1 cellular context compared by ENCODE assay signal in the genomic region with DNA sequence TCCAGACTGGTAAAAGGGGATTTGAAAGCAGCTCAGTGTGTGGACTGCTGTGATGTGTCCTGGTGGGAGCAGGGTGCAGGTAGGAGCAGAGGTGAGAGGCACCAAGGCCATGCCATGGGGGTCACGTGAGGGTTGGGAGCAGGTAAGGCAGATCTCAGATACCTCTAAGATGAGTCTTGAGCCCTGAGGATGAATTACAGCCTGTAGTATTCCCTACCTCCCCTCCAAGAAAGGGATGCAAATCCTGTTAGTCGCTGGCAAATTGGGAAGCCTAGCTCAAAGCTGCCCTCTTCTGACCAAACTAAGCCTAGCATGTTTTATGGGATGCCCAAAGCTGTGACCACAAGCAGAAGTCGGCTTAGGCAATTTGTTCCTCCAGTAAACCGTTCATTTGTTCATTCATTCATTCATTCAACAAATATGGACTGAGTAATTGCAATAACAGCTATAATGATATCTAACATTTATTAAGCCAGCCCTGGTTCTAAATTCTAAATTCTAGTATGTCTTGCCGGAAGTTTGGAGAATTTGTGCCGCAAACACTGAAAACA.
TF ChIP-seq lines count a peak whose summit lies in the region.

No MANE protein-coding gene starts in this region.

TF ChIP-seq in HepG2, 621 proteins besides CTCF, POLR2A, EP300 and RAD21 (continues in another document):
- TF ChIP-seq, protein P1, sequence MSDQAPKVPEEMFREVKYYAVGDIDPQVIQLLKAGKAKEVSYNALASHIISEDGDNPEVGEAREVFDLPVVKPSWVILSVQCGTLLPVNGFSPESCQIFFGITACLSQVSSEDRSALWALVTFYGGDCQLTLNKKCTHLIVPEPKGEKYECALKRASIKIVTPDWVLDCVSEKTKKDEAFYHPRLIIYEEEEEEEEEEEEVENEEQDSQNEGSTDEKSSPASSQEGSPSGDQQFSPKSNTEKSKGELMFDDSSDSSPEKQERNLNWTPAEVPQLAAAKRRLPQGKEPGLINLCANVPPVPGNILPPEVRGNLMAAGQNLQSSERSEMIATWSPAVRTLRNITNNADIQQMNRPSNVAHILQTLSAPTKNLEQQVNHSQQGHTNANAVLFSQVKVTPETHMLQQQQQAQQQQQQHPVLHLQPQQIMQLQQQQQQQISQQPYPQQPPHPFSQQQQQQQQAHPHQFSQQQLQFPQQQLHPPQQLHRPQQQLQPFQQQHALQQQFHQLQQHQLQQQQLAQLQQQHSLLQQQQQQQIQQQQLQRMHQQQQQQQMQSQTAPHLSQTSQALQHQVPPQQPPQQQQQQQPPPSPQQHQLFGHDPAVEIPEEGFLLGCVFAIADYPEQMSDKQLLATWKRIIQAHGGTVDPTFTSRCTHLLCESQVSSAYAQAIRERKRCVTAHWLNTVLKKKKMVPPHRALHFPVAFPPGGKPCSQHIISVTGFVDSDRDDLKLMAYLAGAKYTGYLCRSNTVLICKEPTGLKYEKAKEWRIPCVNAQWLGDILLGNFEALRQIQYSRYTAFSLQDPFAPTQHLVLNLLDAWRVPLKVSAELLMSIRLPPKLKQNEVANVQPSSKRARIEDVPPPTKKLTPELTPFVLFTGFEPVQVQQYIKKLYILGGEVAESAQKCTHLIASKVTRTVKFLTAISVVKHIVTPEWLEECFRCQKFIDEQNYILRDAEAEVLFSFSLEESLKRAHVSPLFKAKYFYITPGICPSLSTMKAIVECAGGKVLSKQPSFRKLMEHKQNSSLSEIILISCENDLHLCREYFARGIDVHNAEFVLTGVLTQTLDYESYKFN (CRISPR knock-in tag; conservative IDR thresholded peaks at IDR 0.05), result no peak
- 0 out of 2 replicates have a peak, but pooled peaks have one; percentile 38 for TF ChIP-seq ERF (CRISPR knock-in tag; IDR thresholded peaks at IDR 0.05)
- no peak for TF ChIP-seq TAF15 (IDR thresholded peaks at IDR 0.05; ENCODE audit: low read depth, low read length, poor library complexity, severe bottlenecking)
- 0 out of 2 replicates have a peak, but pooled peaks have one; percentile 18 for TF ChIP-seq ZNF501 (CRISPR knock-in tag; IDR thresholded peaks at IDR 0.05)
- TF ChIP-seq ZNF761 (CRISPR knock-in tag; conservative IDR thresholded peaks at IDR 0.05), result no peak
- no peak for TF ChIP-seq MATR3 (CRISPR knock-in tag; IDR thresholded peaks at IDR 0.05)
- no peak for TF ChIP-seq SMARCE1 (IDR thresholded peaks at IDR 0.05; ENCODE audit: borderline replicate concordance)
- TF ChIP-seq KDM4B (CRISPR knock-in tag; IDR thresholded peaks at IDR 0.05), result no peak
- TF ChIP-seq ZNF331 (CRISPR knock-in tag; IDR thresholded peaks at IDR 0.05), result 0 out of 2 replicates have a peak, but pooled peaks have one; percentile 18
- TF ChIP-seq, protein P2, sequence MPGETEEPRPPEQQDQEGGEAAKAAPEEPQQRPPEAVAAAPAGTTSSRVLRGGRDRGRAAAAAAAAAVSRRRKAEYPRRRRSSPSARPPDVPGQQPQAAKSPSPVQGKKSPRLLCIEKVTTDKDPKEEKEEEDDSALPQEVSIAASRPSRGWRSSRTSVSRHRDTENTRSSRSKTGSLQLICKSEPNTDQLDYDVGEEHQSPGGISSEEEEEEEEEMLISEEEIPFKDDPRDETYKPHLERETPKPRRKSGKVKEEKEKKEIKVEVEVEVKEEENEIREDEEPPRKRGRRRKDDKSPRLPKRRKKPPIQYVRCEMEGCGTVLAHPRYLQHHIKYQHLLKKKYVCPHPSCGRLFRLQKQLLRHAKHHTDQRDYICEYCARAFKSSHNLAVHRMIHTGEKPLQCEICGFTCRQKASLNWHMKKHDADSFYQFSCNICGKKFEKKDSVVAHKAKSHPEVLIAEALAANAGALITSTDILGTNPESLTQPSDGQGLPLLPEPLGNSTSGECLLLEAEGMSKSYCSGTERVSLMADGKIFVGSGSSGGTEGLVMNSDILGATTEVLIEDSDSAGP (CRISPR knock-in tag; IDR thresholded peaks at IDR 0.05; ENCODE audit: borderline replicate concordance), result no peak
- peak; percentile 97 for TF ChIP-seq STAG1 (CRISPR knock-in tag; IDR thresholded peaks at IDR 0.05)
- no peak for TF ChIP-seq NR2C2 (CRISPR knock-in tag; IDR thresholded peaks at IDR 0.05; ENCODE audit: borderline replicate concordance)
- TF ChIP-seq PPARG (CRISPR knock-in tag; conservative IDR thresholded peaks at IDR 0.05), result 0 out of 2 replicates have a peak, but pooled peaks have one; percentile 23
- 0 out of 2 replicates have a peak, but pooled peaks have one; percentile 42 for TF ChIP-seq MIXL1 (CRISPR knock-in tag; IDR thresholded peaks at IDR 0.05)
- no peak for TF ChIP-seq ARNT (IDR thresholded peaks at IDR 0.05)
- TF ChIP-seq SAP130 (CRISPR knock-in tag; IDR thresholded peaks at IDR 0.05; ENCODE audit: low read depth), result no peak
- no peak for TF ChIP-seq RARA (CRISPR knock-in tag; IDR thresholded peaks at IDR 0.05)
- TF ChIP-seq ZNF350 (CRISPR knock-in tag; IDR thresholded peaks at IDR 0.05; ENCODE audit: borderline replicate concordance, low read depth), result no peak
- TF ChIP-seq, protein P3, sequence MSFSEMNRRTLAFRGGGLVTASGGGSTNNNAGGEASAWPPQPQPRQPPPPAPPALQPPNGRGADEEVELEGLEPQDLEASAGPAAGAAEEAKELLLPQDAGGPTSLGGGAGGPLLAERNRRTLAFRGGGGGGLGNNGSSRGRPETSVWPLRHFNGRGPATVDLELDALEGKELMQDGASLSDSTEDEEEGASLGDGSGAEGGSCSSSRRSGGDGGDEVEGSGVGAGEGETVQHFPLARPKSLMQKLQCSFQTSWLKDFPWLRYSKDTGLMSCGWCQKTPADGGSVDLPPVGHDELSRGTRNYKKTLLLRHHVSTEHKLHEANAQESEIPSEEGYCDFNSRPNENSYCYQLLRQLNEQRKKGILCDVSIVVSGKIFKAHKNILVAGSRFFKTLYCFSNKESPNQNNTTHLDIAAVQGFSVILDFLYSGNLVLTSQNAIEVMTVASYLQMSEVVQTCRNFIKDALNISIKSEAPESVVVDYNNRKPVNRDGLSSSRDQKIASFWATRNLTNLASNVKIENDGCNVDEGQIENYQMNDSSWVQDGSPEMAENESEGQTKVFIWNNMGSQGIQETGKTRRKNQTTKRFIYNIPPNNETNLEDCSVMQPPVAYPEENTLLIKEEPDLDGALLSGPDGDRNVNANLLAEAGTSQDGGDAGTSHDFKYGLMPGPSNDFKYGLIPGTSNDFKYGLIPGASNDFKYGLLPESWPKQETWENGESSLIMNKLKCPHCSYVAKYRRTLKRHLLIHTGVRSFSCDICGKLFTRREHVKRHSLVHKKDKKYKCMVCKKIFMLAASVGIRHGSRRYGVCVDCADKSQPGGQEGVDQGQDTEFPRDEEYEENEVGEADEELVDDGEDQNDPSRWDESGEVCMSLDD (CRISPR knock-in tag; IDR thresholded peaks at IDR 0.05; ENCODE audit: borderline replicate concordance), result no peak
- TF ChIP-seq NFRKB (IDR thresholded peaks at IDR 0.05), result no peak
- no peak for TF ChIP-seq IKZF4 (CRISPR knock-in tag; IDR thresholded peaks at IDR 0.05; ENCODE audit: borderline replicate concordance, low read depth, not compliant biosample characterization)
- TF ChIP-seq XRCC5 (optimal IDR thresholded peaks at IDR 0.05; ENCODE audit: low read length), result no peak
- TF ChIP-seq CBX5 (CRISPR knock-in tag; IDR thresholded peaks at IDR 0.05; ENCODE audit: borderline replicate concordance), result 0 out of 2 replicates have a peak, but pooled peaks have one; percentile 22
- 0 out of 2 replicates have a peak, but pooled peaks have one; percentile 5 for TF ChIP-seq GATAD1 (CRISPR knock-in tag; IDR thresholded peaks at IDR 0.05)
- TF ChIP-seq NPAS2 (CRISPR knock-in tag; IDR thresholded peaks at IDR 0.05; ENCODE audit: borderline replicate concordance), result no peak
- TF ChIP-seq ZNF225 (CRISPR knock-in tag; IDR thresholded peaks at IDR 0.05), result no peak
- TF ChIP-seq ZNF383 (CRISPR knock-in tag; IDR thresholded peaks at IDR 0.05; ENCODE audit: borderline replicate concordance), result no peak
- TF ChIP-seq ESRRA (CRISPR knock-in tag; IDR thresholded peaks at IDR 0.05; ENCODE audit: low read depth), result no peak
- TF ChIP-seq NAIF1 (CRISPR knock-in tag; IDR thresholded peaks at IDR 0.05; ENCODE audit: borderline replicate concordance), result no peak
- no peak for TF ChIP-seq GTF3A (CRISPR knock-in tag; conservative IDR thresholded peaks at IDR 0.05)
- TF ChIP-seq GATAD2A (CRISPR knock-in tag; IDR thresholded peaks at IDR 0.05), result 0 out of 2 replicates have a peak, but pooled peaks have one; percentile 13
- no peak for TF ChIP-seq KDM1A (CRISPR knock-in tag; IDR thresholded peaks at IDR 0.05)
- no peak for TF ChIP-seq NFE2L2 (IDR thresholded peaks at IDR 0.05; ENCODE audit: low read length)
- 0 out of 2 replicates have a peak, but pooled peaks have one; percentile 32 for TF ChIP-seq IRF2 (CRISPR knock-in tag; IDR thresholded peaks at IDR 0.05)
- TF ChIP-seq ZNF124 (CRISPR knock-in tag; IDR thresholded peaks at IDR 0.05), result 0 out of 2 replicates have a peak, but pooled peaks have one; percentile 47
- TF ChIP-seq NR2F6 (IDR thresholded peaks at IDR 0.05), result no peak
- 0 out of 2 replicates have a peak, but pooled peaks have one; percentile 15 for TF ChIP-seq NR2F6 (CRISPR knock-in tag; IDR thresholded peaks at IDR 0.05)
- no peak for TF ChIP-seq NFE2L1 (CRISPR knock-in tag; IDR thresholded peaks at IDR 0.05; ENCODE audit: borderline replicate concordance)
- no peak for TF ChIP-seq ZFP62 (CRISPR knock-in tag; IDR thresholded peaks at IDR 0.05)
- TF ChIP-seq NONO (IDR thresholded peaks at IDR 0.05), result no peak
- TF ChIP-seq NONO (CRISPR knock-in tag; conservative IDR thresholded peaks at IDR 0.05), result no peak
- no peak for TF ChIP-seq SP2 (CRISPR knock-in tag; IDR thresholded peaks at IDR 0.05)
- TF ChIP-seq NR1H2 (CRISPR knock-in tag; IDR thresholded peaks at IDR 0.05; ENCODE audit: borderline replicate concordance, low read depth), result no peak
- no peak for TF ChIP-seq PAWR (CRISPR knock-in tag; IDR thresholded peaks at IDR 0.05; ENCODE audit: borderline replicate concordance)
- TF ChIP-seq AHDC1 (CRISPR knock-in tag; IDR thresholded peaks at IDR 0.05; ENCODE audit: borderline replicate concordance), result no peak
- no peak for TF ChIP-seq DZIP1 (CRISPR knock-in tag; IDR thresholded peaks at IDR 0.05)
- peak; percentile 99 for TF ChIP-seq SMC3 (IDR thresholded peaks at IDR 0.05; ENCODE audit: low read length)
- TF ChIP-seq SOX13 (IDR thresholded peaks at IDR 0.05), result no peak
- TF ChIP-seq SOX13 (CRISPR knock-in tag; conservative IDR thresholded peaks at IDR 0.05 in 1 of 2, IDR thresholded peaks at IDR 0.05 in 1 of 2), result no peak
- peak; percentile 68; the same call in 1 of the 2 replicates for TF ChIP-seq ZNF24 (IDR thresholded peaks at IDR 0.05)
